In the genomic region with DNA sequence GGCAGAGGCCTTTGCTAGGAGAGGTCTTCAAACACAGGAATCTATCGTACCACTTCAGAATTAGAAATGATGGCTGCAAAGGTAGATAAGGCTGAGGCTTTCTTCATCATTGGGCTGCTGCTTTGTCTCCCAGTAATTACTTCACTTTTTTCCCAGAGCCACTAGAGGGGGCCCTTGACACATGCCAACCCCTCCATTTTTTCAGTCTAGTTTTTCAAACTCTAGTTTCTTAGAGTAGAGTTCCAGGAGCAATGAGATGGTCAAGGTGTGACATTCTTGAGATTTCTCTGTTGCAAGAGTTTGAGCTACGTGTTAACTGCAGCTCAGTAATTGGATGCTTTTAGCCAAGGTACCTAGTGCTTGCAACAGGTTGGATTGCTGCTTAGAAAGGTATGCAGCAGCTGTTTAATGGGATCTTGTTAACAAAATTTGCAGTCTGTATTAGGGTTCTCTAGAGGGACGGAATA, we compare ENCODE assay signal across 9 cellular contexts. TPM values are rescaled to one million over a fixed set of nuclear protein-coding genes. Genes with fewer than 3 reads are reported as not detected.
DNase-seq lines count a peak whose midpoint lies in the region; ATAC-seq and TF ChIP-seq lines count a peak whose summit lies in the region.
"Had no signal": no experiment of that assay in that cellular context is flagged by ENCODE, and none has a peak within 500 bp of the region (broad histone marks: within the 10 kb centered on the region; RNA-seq: fewer than 3 reads in every experiment).

No MANE protein-coding gene starts in this region.

- no peaks in the 10 kb centered on the region for H4K20me1 ChIP-seq in GM23338 (replicated peaks; ENCODE audit: insufficient read depth)

- no peak overlapping the region for H3K4me3 Mint-ChIP-seq in GM23338
- no peak overlapping the region for H3K4me3 Mint-ChIP-seq in activated B cell treated with CpG ODN at 0.5 μM for 24 hours
- H3K4me3 Mint-ChIP-seq: IgD-negative memory B cell had no signal

- peak; percentile 52 for DNase-seq in COLO829 (ENCODE audit: low spot score)
- DNase-seq in GM23338 (ENCODE audit: low spot score) = peak; percentile 94
- DNase-seq in NCI-H2227 treated with DMSO at 0.1 percent for 48 hours (lab: John Stamatoyannopoulos, UW) = peak; percentile 71
- no peak for DNase-seq in activated B cell treated with CpG ODN at 0.5 μM for 24 hours
- peak; percentile 9 for DNase-seq in effector CD8-positive, alpha-beta T cell (lab: John Stamatoyannopoulos, UW)
- DNase-seq in lung (ENCODE audit: low spot score) = no peak
- DNase-seq in stromal cell of bone marrow (ENCODE audit: low read depth) = peak; percentile 17

- H3K4me1 ChIP-seq in GM23338 (ENCODE audit: insufficient read depth) (peaks cover 17% of the 10 kb centered on the region), lung (ENCODE audit: control insufficient read depth in 2 of 2, insufficient read depth in 2 of 2, low read length in 2 of 2) (no peaks in the 10 kb centered on the region)

- no peaks in the 10 kb centered on the region for H3K9me3 ChIP-seq in lung (ENCODE audit: control insufficient read depth in 2 of 2, insufficient read depth in 1 of 2, low read length in 1 of 2)

- no peak overlapping the region for H3K27ac Mint-ChIP-seq in GM23338
- no peak overlapping the region for H3K27ac Mint-ChIP-seq in activated B cell treated with CpG ODN at 0.5 μM for 24 hours

- TF ChIP-seq CTCF in GM23338 (conservative IDR thresholded peaks at IDR 0.05; ENCODE audit: low read depth in 2 of 2) (peak; percentile 84 to 94), activated B cell treated with CpG ODN at 0.5 μM for 24 hours (IDR thresholded peaks at IDR 0.05) (peak; percentile 59), lung (IDR thresholded peaks at IDR 0.05; ENCODE audit: control extremely low read depth, extremely low read depth) (peak; percentile 50)

- H3K4me2 ChIP-seq in GM23338 = no peak overlapping the region

- H3K4me1 Mint-ChIP-seq in GM23338 (peaks cover 21% of the 10 kb centered on the region), activated B cell treated with CpG ODN at 0.5 μM for 24 hours (peaks cover 30% of the 10 kb centered on the region)

- no peak overlapping the region for H3K4me3 ChIP-seq in GM23338
- H3K4me3 ChIP-seq in lung = no peak overlapping the region

- no peaks in the 10 kb centered on the region for H3K9me2 ChIP-seq in GM23338 (ENCODE audit: insufficient read depth)

- no peak overlapping the region for H3K27ac ChIP-seq in GM23338 (ENCODE audit: low read depth)
- no peak overlapping the region for H3K27ac ChIP-seq in lung (ENCODE audit: low read depth in 1 of 2, low read length in 1 of 2)

- H3F3A ChIP-seq in GM23338 (replicated peaks; ENCODE audit: low read depth) = no peaks in the 10 kb centered on the region; the same call in 1 of the 2 replicates

- H3K36me3 ChIP-seq in GM23338 (ENCODE audit: insufficient read depth) (no peaks in the 10 kb centered on the region), lung (ENCODE audit: control insufficient read depth in 2 of 2, insufficient read depth in 2 of 2, low read length in 2 of 2) (peaks cover 0 to 1% of the 10 kb centered on the region in 2 donors)

- 21 to 27% methylated on average over 3 of the region's 3 CpGs for WGBS in lung, 2 donors

- H3K9me3 Mint-ChIP-seq in GM23338 = no peaks in the 10 kb centered on the region
- no peaks in the 10 kb centered on the region for H3K9me3 Mint-ChIP-seq in activated B cell treated with CpG ODN at 0.5 μM for 24 hours
- H3K9me3 Mint-ChIP-seq: IgD-negative memory B cell had no signal

- H3K27me3 Mint-ChIP-seq in GM23338 (ENCODE audit: insufficient read depth, low read depth, poor library complexity) = no peaks in the 10 kb centered on the region
- no peaks in the 10 kb centered on the region for H3K27me3 Mint-ChIP-seq in activated B cell treated with CpG ODN at 0.5 μM for 24 hours
- H3K27me3 Mint-ChIP-seq: IgD-negative memory B cell had no signal

- POLR2A ChIA-PET in activated B cell treated with CpG ODN at 0.5 μM for 24 hours (lab: Charles Lee) = no interaction called here

- no peak overlapping the region for H2AFZ ChIP-seq in GM23338

- H3K79me2 ChIP-seq in GM23338 (replicated peaks; ENCODE audit: insufficient read depth) = no peaks in the 10 kb centered on the region

- H3K36me3 Mint-ChIP-seq in GM23338 (ENCODE audit: low read depth) (peaks cover 3% of the 10 kb centered on the region; the same call in 2 of the 3 replicates), activated B cell treated with CpG ODN at 0.5 μM for 24 hours (ENCODE audit: low read depth) (peaks cover 12% of the 10 kb centered on the region)

- H3K27me3 ChIP-seq in GM23338 (ENCODE audit: insufficient read depth) (no peaks in the 10 kb centered on the region), lung (ENCODE audit: control insufficient read depth, insufficient read depth) (no peaks in the 10 kb centered on the region)

- intact Hi-C loops in activated B cell treated with CpG ODN at 0.5 μM for 24 hours (cut with micrococcal nuclease) = loop anchor here (1.0 to 10.0 kb wide), 10 partner anchors 62 to 1704 kb away; no protein-coding TSS in a partner anchor

- peak; percentile 71 for ATAC-seq in GM23338
- peak; percentile 41 for ATAC-seq in activated B cell treated with CpG ODN at 0.5 μM for 24 hours (ENCODE audit: low read depth)
- ATAC-seq in lung (ENCODE audit: insufficient read depth, low FRiP score) = peak; percentile 78
- ATAC-seq in HG03442 (IDR thresholded peaks at IDR 0.05; ENCODE audit: unreplicated experiment) = no peak

- CTCF ChIA-PET in activated B cell treated with CpG ODN at 0.5 μM for 24 hours (lab: Charles Lee) = interaction anchor here (0.6 to 2.8 kb wide), 10 partner anchors 10 to 1527 kb away, joined by 3 to 14 read pairs (median 6); no protein-coding TSS in a partner anchor

TF ChIP-seq in GM23338, 12 proteins besides CTCF, POLR2A, EP300 and RAD21 (continues in another document):
- TF ChIP-seq, protein P1, sequence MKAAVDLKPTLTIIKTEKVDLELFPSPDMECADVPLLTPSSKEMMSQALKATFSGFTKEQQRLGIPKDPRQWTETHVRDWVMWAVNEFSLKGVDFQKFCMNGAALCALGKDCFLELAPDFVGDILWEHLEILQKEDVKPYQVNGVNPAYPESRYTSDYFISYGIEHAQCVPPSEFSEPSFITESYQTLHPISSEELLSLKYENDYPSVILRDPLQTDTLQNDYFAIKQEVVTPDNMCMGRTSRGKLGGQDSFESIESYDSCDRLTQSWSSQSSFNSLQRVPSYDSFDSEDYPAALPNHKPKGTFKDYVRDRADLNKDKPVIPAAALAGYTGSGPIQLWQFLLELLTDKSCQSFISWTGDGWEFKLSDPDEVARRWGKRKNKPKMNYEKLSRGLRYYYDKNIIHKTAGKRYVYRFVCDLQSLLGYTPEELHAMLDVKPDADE (IDR thresholded peaks at IDR 0.05) = no peak
- TF ChIP-seq, protein P2, sequence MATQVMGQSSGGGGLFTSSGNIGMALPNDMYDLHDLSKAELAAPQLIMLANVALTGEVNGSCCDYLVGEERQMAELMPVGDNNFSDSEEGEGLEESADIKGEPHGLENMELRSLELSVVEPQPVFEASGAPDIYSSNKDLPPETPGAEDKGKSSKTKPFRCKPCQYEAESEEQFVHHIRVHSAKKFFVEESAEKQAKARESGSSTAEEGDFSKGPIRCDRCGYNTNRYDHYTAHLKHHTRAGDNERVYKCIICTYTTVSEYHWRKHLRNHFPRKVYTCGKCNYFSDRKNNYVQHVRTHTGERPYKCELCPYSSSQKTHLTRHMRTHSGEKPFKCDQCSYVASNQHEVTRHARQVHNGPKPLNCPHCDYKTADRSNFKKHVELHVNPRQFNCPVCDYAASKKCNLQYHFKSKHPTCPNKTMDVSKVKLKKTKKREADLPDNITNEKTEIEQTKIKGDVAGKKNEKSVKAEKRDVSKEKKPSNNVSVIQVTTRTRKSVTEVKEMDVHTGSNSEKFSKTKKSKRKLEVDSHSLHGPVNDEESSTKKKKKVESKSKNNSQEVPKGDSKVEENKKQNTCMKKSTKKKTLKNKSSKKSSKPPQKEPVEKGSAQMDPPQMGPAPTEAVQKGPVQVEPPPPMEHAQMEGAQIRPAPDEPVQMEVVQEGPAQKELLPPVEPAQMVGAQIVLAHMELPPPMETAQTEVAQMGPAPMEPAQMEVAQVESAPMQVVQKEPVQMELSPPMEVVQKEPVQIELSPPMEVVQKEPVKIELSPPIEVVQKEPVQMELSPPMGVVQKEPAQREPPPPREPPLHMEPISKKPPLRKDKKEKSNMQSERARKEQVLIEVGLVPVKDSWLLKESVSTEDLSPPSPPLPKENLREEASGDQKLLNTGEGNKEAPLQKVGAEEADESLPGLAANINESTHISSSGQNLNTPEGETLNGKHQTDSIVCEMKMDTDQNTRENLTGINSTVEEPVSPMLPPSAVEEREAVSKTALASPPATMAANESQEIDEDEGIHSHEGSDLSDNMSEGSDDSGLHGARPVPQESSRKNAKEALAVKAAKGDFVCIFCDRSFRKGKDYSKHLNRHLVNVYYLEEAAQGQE (IDR thresholded peaks at IDR 0.05; ENCODE audit: unreplicated experiment) = no peak

RNA-seq across cellular contexts. Expression of a gene that starts 33.8 kb away (rescaled TPM):
- total RNA-seq in GM23338 (2014; rRNA removed; shearing (Covaris generic)) = 0.04 and 0.17 TPM in 2 replicates
- polyA plus RNA-seq in GM23338 (2016; fragmentation: Nextera tagmentation; extraction: Ambion mirVana) (0.03 and 0.05 TPM in 2 replicates), lung (under 1 TPM; 0.25 to 0.31 TPM)
- total RNA-seq in activated B cell treated with CpG ODN at 0.5 μM for 24 hours (0.02 TPM in 2 replicates), lung (1 to 10 TPM; 1.0 to 3.3 TPM)
- polyA plus RNA-seq: IgD-negative memory B cell had no signal

RNA-seq across cellular contexts. Expression of a gene that starts 42.8 kb away (rescaled TPM):
- total RNA-seq in GM23338 (2014; rRNA removed; shearing (Covaris generic)) = 72.3 and 72.8 TPM in 2 replicates
- polyA plus RNA-seq in GM23338 (2016; fragmentation: Nextera tagmentation; extraction: Ambion mirVana) (237 and 320 TPM in 2 replicates), lung (10 to 100 TPM; 11.9 to 17.5 TPM)
- total RNA-seq in activated B cell treated with CpG ODN at 0.5 μM for 24 hours (41.1 and 43.3 TPM in 2 replicates), lung (10 to 100 TPM; 22.9 to 41.3 TPM)

Comparison
In these comparisons a context has a peak if more than half of its experiments do, and no peak if none do; other contexts are left out.
1. DNase-seq: peak in COLO829 (single experiment), GM23338 (single experiment), NCI-H2227 treated with DMSO at 0.1 percent for 48 hours (single experiment), effector CD8-positive, alpha-beta T cell (single experiment) and stromal cell of bone marrow (single experiment); none in activated B cell treated with CpG ODN at 0.5 μM for 24 hours (single experiment) and lung (single experiment).
2. Peak in every context shown above with its lines, with median percentiles within 50 percentile points of each other: CTCF ChIP-seq.